Comparison of ENCODE assay signal across 19 cellular contexts in the genomic region with DNA sequence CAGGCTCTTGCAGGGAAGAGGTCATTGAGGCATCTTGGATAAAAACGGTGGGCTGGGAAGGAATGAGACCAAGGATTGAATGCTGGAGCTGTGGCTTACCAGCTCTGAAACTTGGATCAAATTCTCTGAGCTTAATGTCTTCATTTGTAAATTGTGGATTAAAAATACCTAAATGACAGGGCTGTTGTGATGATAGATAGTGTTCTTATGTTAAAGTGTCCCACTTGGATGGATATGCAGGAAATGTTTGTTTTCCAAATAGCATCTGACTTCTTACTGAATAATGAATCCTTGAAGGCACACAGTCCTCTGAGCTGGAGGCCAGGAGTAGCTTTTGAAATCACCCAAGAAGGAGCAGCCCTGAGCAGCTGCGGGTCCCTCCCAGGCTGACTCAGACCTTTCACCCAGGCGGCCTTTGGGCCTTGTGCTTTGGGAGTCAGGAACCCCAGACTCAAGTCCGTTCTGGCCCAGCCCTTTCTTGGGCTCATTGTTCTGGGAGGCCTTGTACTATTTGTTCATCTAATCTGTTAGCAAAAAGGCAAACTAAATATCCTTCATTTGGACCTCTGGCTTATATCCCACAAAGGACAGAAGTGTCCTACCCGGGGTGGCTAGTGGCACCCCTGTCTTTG.
A peak's percentile ranks its signal among the peaks of the same experiment; 100 is the strongest.
DNase-seq lines count a peak whose midpoint lies in the region; ATAC-seq, FAIRE-seq and TF ChIP-seq lines count a peak whose summit lies in the region.
"Had no signal": no experiment of that assay in that cellular context is flagged by ENCODE, and none has a peak within 500 bp of the region (broad histone marks: within the 10 kb centered on the region; RNA-seq: fewer than 3 reads in every experiment).

No MANE protein-coding gene starts in this region.

- intact Hi-C loops in HepG2 (cut with micrococcal nuclease; ENCODE audit: unreplicated experiment): loop anchor here (5.0 kb wide), 1 partner anchor 566 kb away; no protein-coding TSS in a partner anchor
- intact Hi-C loops in right lobe of liver (cut with DNase I): no loop called here

- CTCF ChIA-PET in HepG2 (lab: Yijun Ruan, JAX; ENCODE audit: low intra/inter-chr PET ratio, low total read pairs): no interaction called here
- CTCF ChIA-PET in activated naive CD4-positive, alpha-beta T cell treated with anti-CD3 and anti-CD28 coated beads, Interleukin-2, amount 10 ng/mL, durations not matched to agents 7 days and 5 days (lab: Charles Lee): no interaction called here

- DNase-seq in HepG2 (ENCODE audit: low spot score) (peak; percentile 23), right lobe of liver (no peak), fibroblast of the aortic adventitia (ENCODE audit: low read depth) (peak; percentile 51), myocyte (ENCODE audit: low read depth) (peak; percentile 9), NCI-H446 treated with DMSO at 0.1 percent for 48 hours (lab: John Stamatoyannopoulos, UW) (no peak)
- DNase-seq in activated naive CD4-positive, alpha-beta T cell treated with anti-CD3 and anti-CD28 coated beads, Interleukin-2, amount 10 ng/mL, durations not matched to agents 7 days and 5 days: no peak
- DNase-seq in activated naive CD4-positive, alpha-beta T cell treated with Interleukin-2 at 50 U/mL for 16 hours: no peak
- DNase-seq: activated CD4-positive, alpha-beta T cell treated with anti-CD3 and anti-CD28 coated beads, Interleukin-2, amount 50 U/mL, for 4 hours; activated naive CD8-positive, alpha-beta T cell treated with anti-CD3 and anti-CD28 coated beads, Interleukin-2, amount 10 ng/mL, durations not matched to agents 7 days and 5 days; activated T-cell treated with anti-CD3 and anti-CD28 coated beads, Interleukin-2, amount 50 U/mL, for 24 hours; CD4-positive, alpha-beta T cell; NCI-H2081 had no signal

- H3K36me3 Mint-ChIP-seq in activated naive CD4-positive, alpha-beta T cell treated with anti-CD3 and anti-CD28 coated beads, Interleukin-2, amount 10 ng/mL, durations not matched to agents 7 days and 5 days: no peaks in the 10 kb centered on the region
- H3K36me3 Mint-ChIP-seq: activated naive CD8-positive, alpha-beta T cell treated with anti-CD3 and anti-CD28 coated beads, Interleukin-2, amount 10 ng/mL, durations not matched to agents 7 days and 5 days had no signal

- no peak overlapping the region for H3K9ac ChIP-seq in HepG2 (ENCODE audit: insufficient read depth, low read depth, low read length)

- POLR2A ChIA-PET in HepG2 (lab: Yijun Ruan, JAX): interaction anchor here (1.4 kb wide), 1 partner anchor 16 kb away, joined by 5 read pairs; no protein-coding TSS in a partner anchor

- peak; percentile 52 for ATAC-seq in HepG2
- ATAC-seq in right lobe of liver: no peak
- ATAC-seq in HG03469 (IDR thresholded peaks at IDR 0.05; ENCODE audit: unreplicated experiment): no peak
- ATAC-seq: Panc1 had no signal

- H3K4me3 ChIP-seq in HepG2 (replicated peaks in 1 of 3; ENCODE audit: insufficient read depth in 1 of 3, low read depth in 2 of 3, low read length in 3 of 3): no peak overlapping the region
- no peak overlapping the region for H3K4me3 ChIP-seq in right lobe of liver
- no peak overlapping the region for H3K4me3 ChIP-seq in fibroblast of the aortic adventitia (ENCODE audit: low read depth, low read length)
- H3K4me3 ChIP-seq: heart left ventricle, thoracic aorta had no signal

- no peak overlapping the region for H3K4me3 Mint-ChIP-seq in activated naive CD4-positive, alpha-beta T cell treated with anti-CD3 and anti-CD28 coated beads, Interleukin-2, amount 10 ng/mL, durations not matched to agents 7 days and 5 days
- H3K4me3 Mint-ChIP-seq: activated naive CD8-positive, alpha-beta T cell treated with anti-CD3 and anti-CD28 coated beads, Interleukin-2, amount 10 ng/mL, durations not matched to agents 7 days and 5 days; activated T-cell treated with anti-CD3 and anti-CD28 coated beads, Interleukin-2, amount 50 U/mL, for 24 hours; CD4-positive, alpha-beta T cell had no signal

- peaks cover 52% of the 10 kb centered on the region for H3K4me1 ChIP-seq in HepG2 (ENCODE audit: insufficient read depth, low read length)
- H3K4me1 ChIP-seq in right lobe of liver: peaks cover 0 to 9% (median 0%) of the 10 kb centered on the region in 4 donors

- H3K27ac Mint-ChIP-seq in activated naive CD4-positive, alpha-beta T cell treated with anti-CD3 and anti-CD28 coated beads, Interleukin-2, amount 10 ng/mL, durations not matched to agents 7 days and 5 days: no peak overlapping the region
- H3K27ac Mint-ChIP-seq: activated naive CD8-positive, alpha-beta T cell treated with anti-CD3 and anti-CD28 coated beads, Interleukin-2, amount 10 ng/mL, durations not matched to agents 7 days and 5 days; activated T-cell treated with anti-CD3 and anti-CD28 coated beads, Interleukin-2, amount 50 U/mL, for 24 hours; CD4-positive, alpha-beta T cell had no signal

- H3K27me3 Mint-ChIP-seq in activated naive CD4-positive, alpha-beta T cell treated with anti-CD3 and anti-CD28 coated beads, Interleukin-2, amount 10 ng/mL, durations not matched to agents 7 days and 5 days: no peaks in the 10 kb centered on the region
- H3K27me3 Mint-ChIP-seq: CD4-positive, alpha-beta T cell had no signal

- no peaks in the 10 kb centered on the region for H3K9me3 ChIP-seq in HepG2 (ENCODE audit: low read length)
- H3K9me3 ChIP-seq in right lobe of liver: no peaks in the 10 kb centered on the region
- H3K9me3 ChIP-seq: heart left ventricle, thoracic aorta had no signal

- TF ChIP-seq CTCF in HepG2 (CRISPR knock-in tag; IDR thresholded peaks at IDR 0.05): no peak
- no peak for TF ChIP-seq CTCF in right lobe of liver (IDR thresholded peaks at IDR 0.05)
- no peak for TF ChIP-seq CTCF in fibroblast of the aortic adventitia (IDR thresholded peaks at IDR 0.05; ENCODE audit: insufficient read depth, low read length)

- no peak for TF ChIP-seq RAD21 in HepG2 (CRISPR knock-in tag; IDR thresholded peaks at IDR 0.05)

- H3K27me3 ChIP-seq in HepG2 (ENCODE audit: control insufficient read depth in 1 of 2, insufficient read depth in 2 of 2, low read length in 2 of 2): peaks cover 0 to 7% of the 10 kb centered on the region in 2 experiments; a peak in 1 of 5 replicates
- H3K27me3 ChIP-seq in right lobe of liver: no peaks in the 10 kb centered on the region
- H3K27me3 ChIP-seq: heart left ventricle had no signal

- H3K79me2 ChIP-seq in HepG2 (ENCODE audit: insufficient read depth, low read length): no peaks in the 10 kb centered on the region

- FAIRE-seq in HepG2 (lab: Jason Lieb, UNC): no peak
- FAIRE-seq: A204.1, endothelial cell of umbilical vein, keratinocyte had no signal

- H3K4me1 Mint-ChIP-seq in activated naive CD4-positive, alpha-beta T cell treated with anti-CD3 and anti-CD28 coated beads, Interleukin-2, amount 10 ng/mL, durations not matched to agents 7 days and 5 days: no peaks in the 10 kb centered on the region

- no TSS peak for BruUV-seq in HepG2 (replicated peaks; lab: Mats Ljungman, UMichigan)

- H4K20me1 ChIP-seq in HepG2 (ENCODE audit: insufficient read depth, low read length): no peaks in the 10 kb centered on the region

- no peak overlapping the region for H2AFZ ChIP-seq in HepG2 (ENCODE audit: low read length)

- 41% methylated on average over 2 of the region's 5 CpGs for WGBS in HepG2 (ENCODE audit: low lambda C conversion rate)
- 62% methylated on average over 2 of the region's 5 CpGs for WGBS in right lobe of liver (ENCODE audit: insufficient coverage, low coverage, low lambda C conversion rate, missing lambda C conversion rate)

- TF ChIP-seq EP300 in HepG2 (IDR thresholded peaks at IDR 0.05; ENCODE audit: low read depth in 2 of 2, low read length in 2 of 2): no peak
- TF ChIP-seq EP300 in HepG2 (CRISPR knock-in tag; IDR thresholded peaks at IDR 0.05; ENCODE audit: borderline replicate concordance): no peak

- no peaks in the 10 kb centered on the region for H3K36me3 ChIP-seq in HepG2 (replicated peaks in 1 of 2; ENCODE audit: control insufficient read depth in 1 of 2, insufficient read depth in 2 of 2, low read length in 2 of 2)
- H3K36me3 ChIP-seq in right lobe of liver: no peaks in the 10 kb centered on the region
- H3K36me3 ChIP-seq: heart left ventricle, thoracic aorta had no signal

- in situ Hi-C loops in HepG2 (cut with HindIII; ENCODE audit: extremely low pct_ligation_motif_present, low pct_unique_long_range_greater_than_20kb): no loop called here

- H3K27ac ChIP-seq in HepG2 (ENCODE audit: extremely low read length, insufficient read depth, low read length) (no peak overlapping the region), right lobe of liver (no peak overlapping the region)

- H3K9me3 Mint-ChIP-seq in activated naive CD4-positive, alpha-beta T cell treated with anti-CD3 and anti-CD28 coated beads, Interleukin-2, amount 10 ng/mL, durations not matched to agents 7 days and 5 days: no peaks in the 10 kb centered on the region
- H3K9me3 Mint-ChIP-seq: activated naive CD8-positive, alpha-beta T cell treated with anti-CD3 and anti-CD28 coated beads, Interleukin-2, amount 10 ng/mL, durations not matched to agents 7 days and 5 days; activated T-cell treated with anti-CD3 and anti-CD28 coated beads, Interleukin-2, amount 50 U/mL, for 24 hours; CD4-positive, alpha-beta T cell had no signal

- peak overlapping the region; percentile 62 for H3K4me2 ChIP-seq in HepG2 (ENCODE audit: low read depth, low read length)

- no peak for TF ChIP-seq POLR2A in HepG2 (IDR thresholded peaks at IDR 0.05; ENCODE audit: insufficient read depth in 1 of 2, low read depth in 2 of 2, low read length in 2 of 2)
- no peak for TF ChIP-seq POLR2A in right lobe of liver (IDR thresholded peaks at IDR 0.05)

TF ChIP-seq in HepG2, 621 proteins besides CTCF, POLR2A, EP300 and RAD21:
- TF ChIP-seq ZNF136 (CRISPR knock-in tag; IDR thresholded peaks at IDR 0.05; ENCODE audit: low read depth) (no peak), SOX6 (IDR thresholded peaks at IDR 0.05) (no peak), SOX6 (CRISPR knock-in tag; IDR thresholded peaks at IDR 0.05) (peak; percentile 60), HNF4A (CRISPR knock-in tag; IDR thresholded peaks at IDR 0.05) (peak; percentile 54; the same call in 1 of the 2 replicates), PPARG (CRISPR knock-in tag; conservative IDR thresholded peaks at IDR 0.05) (0 out of 2 replicates have a peak, but pooled peaks have one; percentile 38), FOSL2 (CRISPR knock-in tag; IDR thresholded peaks at IDR 0.05) (peak; percentile 42; the same call in 1 of the 2 replicates), ZNF644 (CRISPR knock-in tag; IDR thresholded peaks at IDR 0.05; ENCODE audit: low read depth) (no peak), SOX13 (IDR thresholded peaks at IDR 0.05) (no peak), SOX13 (CRISPR knock-in tag; conservative IDR thresholded peaks at IDR 0.05 in 1 of 2, IDR thresholded peaks at IDR 0.05 in 1 of 2) (peak in 1 of 2 experiments; percentile 59; a peak in 2 of 4 replicates), ZNF10 (CRISPR knock-in tag; IDR thresholded peaks at IDR 0.05; ENCODE audit: borderline replicate concordance, low read depth) (no peak), HNF4G (IDR thresholded peaks at IDR 0.05; ENCODE audit: borderline replicate concordance, low read depth, low read length) (peak; percentile 54), HNF4G (CRISPR knock-in tag; IDR thresholded peaks at IDR 0.05; ENCODE audit: borderline replicate concordance, low read depth) (no peak)

Comparison
In these comparisons a context has a peak if more than half of its experiments do, and no peak if none do; other contexts are left out.
1. DNase-seq: peak in HepG2 (single experiment), fibroblast of the aortic adventitia (single experiment) and myocyte (single experiment); none in right lobe of liver (0 of 3), activated naive CD4-positive, alpha-beta T cell treated with anti-CD3 and anti-CD28 coated beads, Interleukin-2, amount 10 ng/mL, durations not matched to agents 7 days and 5 days (single experiment), activated naive CD4-positive, alpha-beta T cell treated with Interleukin-2 at 50 U/mL for 16 hours (single experiment) and NCI-H446 treated with DMSO at 0.1 percent for 48 hours (single experiment).